1 cellular context compared by ENCODE assay signal in genomic region chr4:74479009-74479408, GRCh38.
TF ChIP-seq lines count a peak whose summit lies in the region.

No MANE protein-coding gene starts in this region.

TF ChIP-seq in HepG2, 621 proteins besides CTCF, POLR2A, EP300 and RAD21 (continued from another document and continues in another):
- TF ChIP-seq CEBPZ (IDR thresholded peaks at IDR 0.05; ENCODE audit: low read length) (no peak), NFE2L1 (CRISPR knock-in tag; IDR thresholded peaks at IDR 0.05; ENCODE audit: borderline replicate concordance) (no peak), TEF (CRISPR knock-in tag; IDR thresholded peaks at IDR 0.05) (no peak), SRSF9 (IDR thresholded peaks at IDR 0.05; ENCODE audit: borderline replicate concordance, insufficient read depth, low read depth, low read length, poor library complexity, severe bottlenecking) (no peak), USF2 (IDR thresholded peaks at IDR 0.05; ENCODE audit: low read depth, low read length) (no peak), USF2 (CRISPR knock-in tag; IDR thresholded peaks at IDR 0.05; ENCODE audit: borderline replicate concordance) (no peak), MEIS2 (CRISPR knock-in tag; IDR thresholded peaks at IDR 0.05) (no peak), NFRKB (IDR thresholded peaks at IDR 0.05) (no peak), ATRX (CRISPR knock-in tag; IDR thresholded peaks at IDR 0.05; ENCODE audit: borderline replicate concordance) (no peak), ZBTB25 (CRISPR knock-in tag; IDR thresholded peaks at IDR 0.05) (no peak), HIC2 (CRISPR knock-in tag; IDR thresholded peaks at IDR 0.05; ENCODE audit: low read depth) (no peak), ZNF350 (CRISPR knock-in tag; IDR thresholded peaks at IDR 0.05; ENCODE audit: borderline replicate concordance, low read depth) (no peak), ZNF652 (CRISPR knock-in tag; IDR thresholded peaks at IDR 0.05; ENCODE audit: borderline replicate concordance, low read depth) (no peak), PRDM15 (CRISPR knock-in tag; IDR thresholded peaks at IDR 0.05) (no peak), MTA3 (CRISPR knock-in tag; IDR thresholded peaks at IDR 0.05) (no peak), ZNF281 (CRISPR knock-in tag; IDR thresholded peaks at IDR 0.05; ENCODE audit: borderline replicate concordance) (no peak), ETS1 (CRISPR knock-in tag; IDR thresholded peaks at IDR 0.05) (no peak), ZFY (CRISPR knock-in tag; IDR thresholded peaks at IDR 0.05) (no peak), MIXL1 (CRISPR knock-in tag; IDR thresholded peaks at IDR 0.05) (no peak), ZMYM3 (CRISPR knock-in tag; IDR thresholded peaks at IDR 0.05) (no peak), HCFC1 (IDR thresholded peaks at IDR 0.05; ENCODE audit: low read depth, low read length) (no peak), SP2 (CRISPR knock-in tag; IDR thresholded peaks at IDR 0.05) (no peak), TBP (CRISPR knock-in tag; IDR thresholded peaks at IDR 0.05) (no peak), CCDC6 (CRISPR knock-in tag; IDR thresholded peaks at IDR 0.05) (no peak), ZUFSP (CRISPR knock-in tag; IDR thresholded peaks at IDR 0.05; ENCODE audit: borderline replicate concordance) (no peak), POGK (CRISPR knock-in tag; conservative IDR thresholded peaks at IDR 0.05) (no peak), ZBTB42 (CRISPR knock-in tag; IDR thresholded peaks at IDR 0.05) (no peak), ZSCAN31 (CRISPR knock-in tag; IDR thresholded peaks at IDR 0.05; ENCODE audit: low read depth) (no peak), ZNF577 (CRISPR knock-in tag; IDR thresholded peaks at IDR 0.05; ENCODE audit: borderline replicate concordance, low read depth) (no peak), MATR3 (CRISPR knock-in tag; IDR thresholded peaks at IDR 0.05) (no peak), RFX5 (IDR thresholded peaks at IDR 0.05; ENCODE audit: low read depth, low read length) (no peak), ARNTL (CRISPR knock-in tag; IDR thresholded peaks at IDR 0.05) (no peak), RFXAP (CRISPR knock-in tag; IDR thresholded peaks at IDR 0.05; ENCODE audit: borderline replicate concordance) (no peak), SRSF4 (IDR thresholded peaks at IDR 0.05; ENCODE audit: low read depth, low read length, poor library complexity, severe bottlenecking) (no peak)
